Comparison of ENCODE assay signal across 11 cellular contexts in the genomic region with DNA sequence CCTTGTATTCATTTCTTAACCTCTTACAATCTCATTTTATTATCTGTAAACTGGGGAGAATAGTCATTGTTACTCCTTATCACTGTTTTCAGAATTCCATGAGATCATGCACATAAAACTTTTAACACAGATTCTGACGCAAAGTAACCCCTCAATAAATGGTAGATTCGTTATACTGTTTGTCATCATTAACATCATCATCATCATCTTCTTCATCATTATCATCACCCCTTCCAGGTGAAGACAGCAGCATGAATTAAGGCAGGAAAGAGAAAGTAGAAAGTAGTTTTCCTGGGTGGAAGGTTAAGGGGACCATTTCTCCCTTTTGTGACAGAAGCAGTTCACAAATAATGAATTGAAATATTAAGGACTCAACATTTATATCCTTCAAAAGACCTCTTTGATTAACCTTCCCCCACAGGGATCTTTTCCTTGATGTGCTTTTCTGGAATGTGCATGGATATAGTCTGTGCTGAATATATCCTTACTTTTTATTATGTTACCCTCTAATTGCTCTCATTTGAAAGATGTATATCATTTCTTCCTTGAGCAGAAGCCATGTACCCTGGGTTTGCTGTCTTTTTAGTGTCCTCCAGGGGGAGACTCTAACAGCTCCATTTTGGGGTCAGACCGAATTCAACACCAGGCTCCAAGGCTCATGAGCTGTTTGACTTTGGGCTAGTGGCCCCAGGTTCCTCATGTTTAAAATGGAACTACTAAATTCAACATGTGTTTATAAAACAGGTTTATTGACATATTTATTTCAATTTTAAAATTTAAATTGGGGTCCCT.
DNase-seq lines count a peak whose midpoint lies in the region; ATAC-seq and TF ChIP-seq lines count a peak whose summit lies in the region.
"Had no signal": no experiment of that assay in that cellular context is flagged by ENCODE, and none has a peak within 500 bp of the region (broad histone marks: within the 10 kb centered on the region; RNA-seq: fewer than 3 reads in every experiment).

No MANE protein-coding gene starts in this region.

- in situ Hi-C loops in astrocyte of the cerebellum (cut with HindIII; ENCODE audit: low sequenced_read_pairs), result no loop called here

- H3K4me1 Mint-ChIP-seq in CD14-positive monocyte, result no peaks in the 10 kb centered on the region

- H3K27ac ChIP-seq in KMS-11 (no peak overlapping the region), right lobe of liver (no peak overlapping the region), right cardiac atrium (ENCODE audit: low read length) (no peak overlapping the region)
- H3K27ac ChIP-seq: esophagus muscularis mucosa, suprapubic skin had no signal

- H3K4me3 ChIP-seq in KMS-11 (IDR thresholded peaks at IDR 0.05; ENCODE audit: insufficient read depth, low read depth, low read length), result no peak overlapping the region
- H3K4me3 ChIP-seq in astrocyte of the cerebellum (ENCODE audit: low read depth, low read length), result no peak overlapping the region
- no peak overlapping the region for H3K4me3 ChIP-seq in right lobe of liver
- H3K4me3 ChIP-seq in right cardiac atrium (ENCODE audit: low read length), result no peak overlapping the region
- H3K4me3 ChIP-seq: esophagus muscularis mucosa, suprapubic skin had no signal

- H4K20me1 ChIP-seq in KMS-11 (ENCODE audit: insufficient read depth), result no peaks in the 10 kb centered on the region

- H3K4me3 Mint-ChIP-seq in CD14-positive monocyte, result no peak overlapping the region

- TF ChIP-seq POLR2A in right lobe of liver (IDR thresholded peaks at IDR 0.05), result no peak

- no peaks in the 10 kb centered on the region for H3K27me3 ChIP-seq in KMS-11 (ENCODE audit: insufficient read depth, low read depth)
- H3K27me3 ChIP-seq in right lobe of liver, result no peaks in the 10 kb centered on the region
- H3K27me3 ChIP-seq in right cardiac atrium (ENCODE audit: control insufficient read depth, insufficient read depth), result no peaks in the 10 kb centered on the region
- H3K27me3 ChIP-seq: esophagus muscularis mucosa, suprapubic skin had no signal

- no peaks in the 10 kb centered on the region for H3K36me3 ChIP-seq in KMS-11 (ENCODE audit: insufficient read depth)
- H3K36me3 ChIP-seq in right lobe of liver, result no peaks in the 10 kb centered on the region
- H3K36me3 ChIP-seq: esophagus muscularis mucosa, suprapubic skin had no signal

- H3K4me1 ChIP-seq in KMS-11 (ENCODE audit: low read depth, poor library complexity, severe bottlenecking) (no peaks in the 10 kb centered on the region), right lobe of liver (no peaks in the 10 kb centered on the region), right cardiac atrium (ENCODE audit: control insufficient read depth, insufficient read depth, low read length) (no peaks in the 10 kb centered on the region)
- H3K4me1 ChIP-seq: suprapubic skin had no signal

- H3K4me2 ChIP-seq in KMS-11, result no peak overlapping the region

- H3K27me3 Mint-ChIP-seq in CD14-positive monocyte (ENCODE audit: low read depth in 3 of 3), result no peaks in the 10 kb centered on the region

- ATAC-seq in right lobe of liver (peak; percentile 46 to 72 (median 58)), right cardiac atrium (no peak)

- TF ChIP-seq CTCF in KMS-11 (conservative IDR thresholded peaks at IDR 0.05; ENCODE audit: low read depth, low read length) (peak; percentile 28; the same call in 1 of the 2 replicates), astrocyte of the cerebellum (IDR thresholded peaks at IDR 0.05; ENCODE audit: low read depth, low read length, missing control alignments) (peak; percentile 22), right lobe of liver (IDR thresholded peaks at IDR 0.05) (peak; percentile 6 to 47 (median 40)), CD14-positive monocyte (IDR thresholded peaks at IDR 0.05) (no peak)

- H2AFZ ChIP-seq in KMS-11 (ENCODE audit: low read depth), result no peak overlapping the region

- no peaks in the 10 kb centered on the region for H3K36me3 Mint-ChIP-seq in CD14-positive monocyte

- peaks cover 0 to 3% (median 0%) of the 10 kb centered on the region in 7 donors for H3K9me3 Mint-ChIP-seq in CD14-positive monocyte

- H3K9ac ChIP-seq in KMS-11, result no peak overlapping the region

- no peaks in the 10 kb centered on the region for H3K79me2 ChIP-seq in KMS-11 (ENCODE audit: insufficient read depth, low read depth)

- DNase-seq in ELF-1 (ENCODE audit: low read depth, low spot score) (peak; percentile 17), astrocyte of the cerebellum (ENCODE audit: low read depth) (no peak), right lobe of liver (no peak), head of caudate nucleus (no peak), NCI-H1417 treated with DMSO at 0.1 percent for 48 hours (lab: John Stamatoyannopoulos, UW) (no peak), CD14-positive monocyte (ENCODE audit: low spot score) (no peak), right cardiac atrium (no peak)
- DNase-seq: activated naive CD4-positive, alpha-beta T cell had no signal

- 56% methylated on average over 3 of the region's 3 CpGs for WGBS in right lobe of liver (ENCODE audit: insufficient coverage, low coverage, low lambda C conversion rate, missing lambda C conversion rate)
- WGBS in right cardiac atrium, result 67% methylated on average over 3 of the region's 3 CpGs

- intact Hi-C loops in right lobe of liver (cut with DNase I) (no loop called here), head of caudate nucleus (cut with DNase I) (no loop called here), CD14-positive monocyte (cut with micrococcal nuclease) (no loop called here), right cardiac atrium (cut with DNase I) (no loop called here)

- no peak overlapping the region for H3K27ac Mint-ChIP-seq in CD14-positive monocyte

- H3K9me3 ChIP-seq in right lobe of liver (no peaks in the 10 kb centered on the region), right cardiac atrium (ENCODE audit: control insufficient read depth, low read length) (no peaks in the 10 kb centered on the region)
- H3K9me3 ChIP-seq: esophagus muscularis mucosa, suprapubic skin had no signal

Comparison
In these comparisons a context has a peak if more than half of its experiments do, and no peak if none do; other contexts are left out.
1. ATAC-seq: peak in right lobe of liver (4 of 4); none in right cardiac atrium (0 of 2).